ENCODE assay signal across 20 cellular contexts in genomic region chr22:44883011-44883421, GRCh38.
DNase-seq lines count a peak whose midpoint lies in the region; ATAC-seq and TF ChIP-seq lines count a peak whose summit lies in the region.
"Had no signal": no experiment of that assay in that cellular context is flagged by ENCODE, and none has a peak within 500 bp of the region (broad histone marks: within the 10 kb centered on the region; RNA-seq: fewer than 3 reads in every experiment).

No MANE protein-coding gene starts in this region.

- H3K9me3 ChIP-seq in upper lobe of right lung (no peaks in the 10 kb centered on the region), esophagus squamous epithelium (no peaks in the 10 kb centered on the region)
- H3K9me3 ChIP-seq: MG63, SJSA1 had no signal

- H3K27me3 Mint-ChIP-seq in chondrocyte (ENCODE audit: low read depth): no peaks in the 10 kb centered on the region
- peaks cover 54% of the 10 kb centered on the region for H3K27me3 Mint-ChIP-seq in Calu3 (ENCODE audit: unreplicated experiment)

- CTCF ChIA-PET in Calu3 (lab: Charles Lee): no interaction called here

- H3K4me3 ChIP-seq in upper lobe of right lung: no peak overlapping the region
- no peak overlapping the region for H3K4me3 ChIP-seq in esophagus squamous epithelium
- H3K4me3 ChIP-seq: MG63, SJSA1 had no signal

- peaks cover 3% of the 10 kb centered on the region for H3K27me3 ChIP-seq in upper lobe of right lung
- H3K27me3 ChIP-seq in esophagus squamous epithelium: no peaks in the 10 kb centered on the region
- H3K27me3 ChIP-seq: SJSA1 had no signal

- 77 to 88% methylated on average over 8 to 10 of the region's 12 CpGs for WGBS in esophagus squamous epithelium, 2 donors

- TF ChIP-seq CTCF in chondrocyte (IDR thresholded peaks at IDR 0.05) (no peak), upper lobe of right lung (IDR thresholded peaks at IDR 0.05) (no peak), Calu3 (IDR thresholded peaks at IDR 0.05; ENCODE audit: unreplicated experiment) (no peak), esophagus squamous epithelium (IDR thresholded peaks at IDR 0.05) (no peak)

- intact Hi-C loops in upper lobe of right lung (cut with DNase I) (no loop called here), Calu3 (cut with micrococcal nuclease; ENCODE audit: unreplicated experiment) (no loop called here), esophagus squamous epithelium (cut with DNase I) (no loop called here)

- H3K27ac ChIP-seq in upper lobe of right lung: no peak overlapping the region
- no peak overlapping the region for H3K27ac ChIP-seq in esophagus squamous epithelium
- H3K27ac ChIP-seq: SJSA1 had no signal

- H3K36me3 ChIP-seq in upper lobe of right lung (no peaks in the 10 kb centered on the region), esophagus squamous epithelium (no peaks in the 10 kb centered on the region)
- H3K36me3 ChIP-seq: MG63, SJSA1 had no signal

- H3K4me1 Mint-ChIP-seq in chondrocyte (ENCODE audit: low read depth) (no peaks in the 10 kb centered on the region), Calu3 (ENCODE audit: low read depth, unreplicated experiment) (no peaks in the 10 kb centered on the region)
- H3K4me1 Mint-ChIP-seq: CD14-positive monocyte had no signal

- no peaks in the 10 kb centered on the region for H3K9me3 Mint-ChIP-seq in chondrocyte (ENCODE audit: low read depth)
- no peaks in the 10 kb centered on the region for H3K9me3 Mint-ChIP-seq in Calu3 (ENCODE audit: low read depth, unreplicated experiment)

- TF ChIP-seq POLR2A in esophagus squamous epithelium (IDR thresholded peaks at IDR 0.05): no peak

- no peaks in the 10 kb centered on the region for H3K4me1 ChIP-seq in upper lobe of right lung
- H3K4me1 ChIP-seq in esophagus squamous epithelium: no peaks in the 10 kb centered on the region
- H3K4me1 ChIP-seq: SJSA1 had no signal

- no TSS peak for BruUV-seq in Calu3 (replicated peaks; lab: Mats Ljungman, UMichigan)

- H3K4me3 Mint-ChIP-seq in chondrocyte (ENCODE audit: unreplicated experiment) (no peak overlapping the region), Calu3 (ENCODE audit: low read depth, unreplicated experiment) (no peak overlapping the region)
- H3K4me3 Mint-ChIP-seq: CD14-positive monocyte had no signal

- H3K36me3 Mint-ChIP-seq in chondrocyte (ENCODE audit: low read depth): no peaks in the 10 kb centered on the region
- H3K36me3 Mint-ChIP-seq in Calu3 (ENCODE audit: insufficient read depth, unreplicated experiment): peaks cover 8% of the 10 kb centered on the region
- H3K36me3 Mint-ChIP-seq: CD14-positive monocyte had no signal

- no peak for ATAC-seq in upper lobe of right lung

- H3K27ac Mint-ChIP-seq in chondrocyte (ENCODE audit: unreplicated experiment): no peak overlapping the region
- H3K27ac Mint-ChIP-seq in Calu3 (ENCODE audit: unreplicated experiment): no peak overlapping the region
- H3K27ac Mint-ChIP-seq: CD14-positive monocyte had no signal

- DNase-seq in activated effector memory CD4-positive, alpha-beta T cell treated with anti-CD3 and anti-CD28 coated beads, Interleukin-2, amount 50 U/mL, for 16 hours: peak; percentile 47
- DNase-seq in activated effector memory CD4-positive, alpha-beta T cell treated with Interleukin-2 at 50 U/mL for 16 hours: no peak
- DNase-seq in chondrocyte (ENCODE audit: low spot score): peak; percentile 56
- DNase-seq in mesenteric fat pad (ENCODE audit: low spot score): peak; percentile 72
- peak; percentile 52 for DNase-seq in upper lobe of right lung
- no peak for DNase-seq in Calu3
- no peak for DNase-seq in esophagus squamous epithelium (lab: John Stamatoyannopoulos, UW)
- DNase-seq: AML-193, DMS53, GDM1, MG63, NCI-H1048, NCI-H1417 treated with DMSO at 0.1 percent for 48 hours, NCI-H187 treated with DMSO at 0.1 percent for 48 hours, NCI-H2107, NCI-H446 treated with DMSO at 0.1 percent for 48 hours, NCI-H526 treated with DMSO at 0.1 percent for 48 hours, OCI-M1 had no signal

Comparison
In these comparisons a context has a peak if more than half of its experiments do, and no peak if none do; other contexts are left out.
1. DNase-seq: peak in activated effector memory CD4-positive, alpha-beta T cell treated with anti-CD3 and anti-CD28 coated beads, Interleukin-2, amount 50 U/mL, for 16 hours (single experiment), chondrocyte (single experiment), mesenteric fat pad (single experiment) and upper lobe of right lung (single experiment); none in activated effector memory CD4-positive, alpha-beta T cell treated with Interleukin-2 at 50 U/mL for 16 hours (single experiment), Calu3 (single experiment) and esophagus squamous epithelium (single experiment).